In genomic region chr2:129379411-129379810, GRCh38 we compare ENCODE assay signal across 16 cellular contexts.
DNase-seq lines count a peak whose midpoint lies in the region; ATAC-seq and TF ChIP-seq lines count a peak whose summit lies in the region.
"Had no signal": no experiment of that assay in that cellular context is flagged by ENCODE, and none has a peak within 500 bp of the region (broad histone marks: within the 10 kb centered on the region; RNA-seq: fewer than 3 reads in every experiment).

No MANE protein-coding gene starts in this region.

- peak; percentile 74 for ATAC-seq in GM19351 (IDR thresholded peaks at IDR 0.05; ENCODE audit: unreplicated experiment)
- ATAC-seq in HG02763 (IDR thresholded peaks at IDR 0.05; ENCODE audit: unreplicated experiment): peak; percentile 60
- ATAC-seq in HG03460 (IDR thresholded peaks at IDR 0.05; ENCODE audit: unreplicated experiment): peak; percentile 50
- ATAC-seq: stimulated activated effector memory CD8-positive, alpha-beta T cell treated with anti-CD3 and anti-CD28 coated beads, Interleukin-12 subunit alpha, Interleukin-12 subunit beta, amount 100 ng/mL, for 72 hours had no signal

- TF ChIP-seq CTCF in GM12865 (IDR thresholded peaks at IDR 0.05; ENCODE audit: insufficient read depth, low read depth, low read length, missing control alignments) (no peak), coronary artery (IDR thresholded peaks at IDR 0.05) (no peak)

- no peak overlapping the region for H3K4me3 ChIP-seq in GM12865 (ENCODE audit: low read depth, low read length)
- H3K4me3 ChIP-seq in coronary artery: no peak overlapping the region
- H3K4me3 ChIP-seq: sigmoid colon had no signal

- no peak overlapping the region for H3K27ac ChIP-seq in coronary artery
- H3K27ac ChIP-seq: sigmoid colon had no signal

- DNase-seq in GM12865 (ENCODE audit: low read depth) (peak; percentile 53), coronary artery (ENCODE audit: low spot score) (no peak), D341Med (ENCODE audit: low spot score) (no peak), NCI-H748 treated with DMSO at 0.1 percent for 48 hours (lab: John Stamatoyannopoulos, UW) (no peak)
- no peak for DNase-seq in central memory CD4-positive, alpha-beta T cell
- DNase-seq: CD8-positive, alpha-beta memory T cell; erythroblast; glutamatergic neuron; NCI-H1092 treated with DMSO at 0.1 percent for 48 hours; NCI-H226; sigmoid colon; stimulated activated CD4-positive, alpha-beta T cell treated with anti-CD3 and anti-CD28 coated beads, Interleukin-4, amount 100 ng/mL, for 4 hours had no signal
